15 cellular contexts compared by ENCODE assay signal in genomic region chr4:128844931-128845330, GRCh38. TPM values are rescaled to one million over a fixed set of nuclear protein-coding genes. Genes with fewer than 3 reads are reported as not detected.
DNase-seq lines count a peak whose midpoint lies in the region; ATAC-seq, FAIRE-seq and TF ChIP-seq lines count a peak whose summit lies in the region.
"Had no signal": no experiment of that assay in that cellular context is flagged by ENCODE, and none has a peak within 500 bp of the region (broad histone marks: within the 10 kb centered on the region; RNA-seq: fewer than 3 reads in every experiment).

No MANE protein-coding gene starts in this region.

- DNase-seq in caudate nucleus (lab: John Stamatoyannopoulos, UW) (peak in 15 of 61 donors; percentile 2 to 37 (median 8)), right cardiac atrium (peak; percentile 53 to 87 (median 73)), pancreas (peak; percentile 71 to 93 (median 91)), tibial nerve (ENCODE audit: low spot score in 2 of 2) (peak; percentile 68 to 74)
- DNase-seq: activated naive CD4-positive, alpha-beta T cell treated with anti-CD3 and anti-CD28 coated beads, Interleukin-2, amount 50 U/mL, for 16 hours; central memory CD4-positive, alpha-beta T cell; NCI-H187 treated with DMSO at 0.1 percent for 48 hours; NCI-H526 treated with DMSO at 0.1 percent for 48 hours; Peyer's patch; SW 1271 had no signal

- 50% methylated on average over 4 of the region's 4 CpGs for WGBS in right cardiac atrium
- 14 to 19% methylated on average over 4 of the region's 4 CpGs for WGBS in pancreas, 2 donors
- 15 to 26% methylated on average over 4 of the region's 4 CpGs for WGBS in tibial nerve, 2 donors

- TF ChIP-seq CTCF in pancreas (IDR thresholded peaks at IDR 0.05): no peak
- no peak for TF ChIP-seq CTCF in tibial nerve (IDR thresholded peaks at IDR 0.05)

- intact Hi-C loops in right cardiac atrium (cut with DNase I) (no loop called here), pancreas (cut with DNase I) (no loop called here)

- peak; percentile 76 to 89 for TF ChIP-seq EP300 in tibial nerve (IDR thresholded peaks at IDR 0.05)

- no peak for FAIRE-seq in pancreas (lab: Jason Lieb, UNC)

- H3K36me3 ChIP-seq in pancreas (peaks cover 10 to 44% (median 33%) of the 10 kb centered on the region in 3 donors), tibial nerve (peaks cover 2 to 64% (median 5%) of the 10 kb centered on the region in 3 donors)

- no peak for TF ChIP-seq POLR2A in tibial nerve (IDR thresholded peaks at IDR 0.05)

- H3K27me3 ChIP-seq in right cardiac atrium (ENCODE audit: control insufficient read depth, insufficient read depth): no peaks in the 10 kb centered on the region
- H3K27me3 ChIP-seq in pancreas: no peaks in the 10 kb centered on the region
- H3K27me3 ChIP-seq in tibial nerve: no peaks in the 10 kb centered on the region
- H3K27me3 ChIP-seq: BLaER1 treated with 17β-estradiol and CSF1 and Interleukin-3, amounts not matched to agents 10 nM and 100 nM; Peyer's patch had no signal

- H3K27ac ChIP-seq in caudate nucleus (ENCODE audit: low read depth, low read length) (peak overlapping the region; percentile 53), right cardiac atrium (ENCODE audit: low read length) (no peak overlapping the region), pancreas (peak overlapping the region; percentile 60 to 69 (median 68)), tibial nerve (peak overlapping the region in 3 of 4 donors; percentile 56 to 82 (median 56))
- H3K27ac ChIP-seq: Peyer's patch had no signal

- H3K4me1 ChIP-seq in right cardiac atrium (ENCODE audit: control insufficient read depth, insufficient read depth, low read length): peaks cover 16% of the 10 kb centered on the region
- H3K4me1 ChIP-seq in pancreas: peaks cover 26 to 57% (median 30%) of the 10 kb centered on the region in 3 donors
- peaks cover 0 to 62% (median 13%) of the 10 kb centered on the region in 4 donors for H3K4me1 ChIP-seq in tibial nerve

- no peaks in the 10 kb centered on the region for H3K9me3 ChIP-seq in right cardiac atrium (ENCODE audit: control insufficient read depth, low read length)
- no peaks in the 10 kb centered on the region for H3K9me3 ChIP-seq in pancreas
- no peaks in the 10 kb centered on the region for H3K9me3 ChIP-seq in tibial nerve
- H3K9me3 ChIP-seq: BLaER1 treated with 17β-estradiol and CSF1 and Interleukin-3, amounts not matched to agents 10 nM and 100 nM; Peyer's patch had no signal

- ATAC-seq in right cardiac atrium (peak; percentile 84 to 86), pancreas (peak; percentile 81 to 92 (median 88)), GM21619 (IDR thresholded peaks at IDR 0.05; ENCODE audit: unreplicated experiment) (no peak), GM18870 (IDR thresholded peaks at IDR 0.05; ENCODE audit: unreplicated experiment) (no peak), GM19023 (IDR thresholded peaks at IDR 0.05; ENCODE audit: unreplicated experiment) (no peak), HG02610 (IDR thresholded peaks at IDR 0.05; ENCODE audit: unreplicated experiment) (no peak)

- H3K4me3 ChIP-seq in right cardiac atrium (ENCODE audit: low read length) (no peak overlapping the region), pancreas (no peak overlapping the region), tibial nerve (no peak overlapping the region)
- H3K4me3 ChIP-seq: BLaER1 treated with 17β-estradiol and CSF1 and Interleukin-3, amounts not matched to agents 10 nM and 100 nM; Peyer's patch had no signal

RNA-seq across cellular contexts. Expression of gene JADE1, which starts 35.4 kb away (rescaled TPM):
- total RNA-seq in right cardiac atrium: 10 to 100 TPM; 24.0 to 41.0 (median 26.7) TPM
- polyA plus RNA-seq in right cardiac atrium: 13.9 TPM
- total RNA-seq in pancreas: 10 to 100 TPM; 28.6 to 92.1 (median 36.0) TPM
- polyA plus RNA-seq in pancreas: 10 to 100 TPM; 21.9 to 37.8 TPM
- total RNA-seq in tibial nerve: 10 to 100 TPM; 55.7 to 68.7 (median 65.8) TPM

Comparison
In these comparisons a context has a peak if more than half of its experiments do, and no peak if none do; other contexts are left out.
1. ATAC-seq: peak in right cardiac atrium (2 of 2) and pancreas (4 of 4); none in GM21619 (single experiment), GM18870 (single experiment), GM19023 (single experiment) and HG02610 (single experiment).